In the genomic region with DNA sequence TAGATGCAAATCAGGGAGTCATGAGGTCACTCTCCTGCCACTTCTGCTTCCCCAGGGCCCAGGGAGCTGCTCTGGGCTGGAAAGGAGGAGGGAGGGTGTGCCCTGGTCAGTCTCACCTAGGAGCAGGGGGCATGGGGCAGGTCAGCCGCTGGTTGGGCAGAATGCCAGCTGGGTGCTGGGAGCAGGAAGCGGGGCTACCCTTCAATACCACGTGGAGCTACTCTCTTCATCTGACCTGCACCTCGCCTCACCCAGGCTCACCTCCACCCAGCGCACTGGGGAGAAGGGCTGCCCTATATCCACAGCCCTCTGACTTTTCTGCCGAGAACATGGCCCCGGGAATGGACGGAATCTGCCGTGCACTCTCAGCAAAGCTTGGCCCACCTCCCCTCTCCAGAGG, we compare ENCODE assay signal across 34 cellular contexts. TPM values are rescaled to one million over a fixed set of nuclear protein-coding genes. Genes with fewer than 3 reads are reported as not detected.
"Had no signal": no experiment of that assay in that cellular context is flagged by ENCODE, and none has a peak within 500 bp of the region (broad histone marks: within the 10 kb centered on the region; RNA-seq: fewer than 3 reads in every experiment).

No MANE protein-coding gene starts in this region.

- H3K9ac ChIP-seq: KMS-11, SK-N-SH had no signal

- H3K27ac Mint-ChIP-seq: activated CD4-positive, alpha-beta T cell treated with anti-CD3 and anti-CD28 coated beads, Interleukin-2, amount 10 ng/mL, durations not matched to agents 24 days and 14 days; activated CD8-positive, alpha-beta T cell treated with anti-CD3 and anti-CD28 coated beads for 36 hours; activated naive CD4-positive, alpha-beta T cell treated with anti-CD3 and anti-CD28 coated beads, Interleukin-2, amount 50 U/mL, for 24 hours; activated naive CD8-positive, alpha-beta T cell treated with anti-CD3 and anti-CD28 coated beads, Interleukin-2, amount 10 ng/mL, durations not matched to agents 7 days and 5 days; activated T-cell treated with anti-CD3 and anti-CD28 coated beads, Interleukin-2, amount 50 U/mL, for 72 hours; activated T-helper 17 cell treated with anti-CD3 and anti-CD28 coated beads, Interleukin-2, amount 50 U/mL, for 72 hours; T-helper 1 cell treated with Interleukin-12 subunit alpha and Interleukin-12 subunit beta and Interleukin-4 antibody, amounts not matched to agents 30 μg/mL and 1 μg/mL, for 36 hours; T-helper 2 cell treated with Interferon-gamma antibody and Interleukin-4, amounts not matched to agents 5 μg/mL and 100 μg/mL, for 36 hours had no signal

- H3K9me3 Mint-ChIP-seq: activated CD4-positive, alpha-beta T cell treated with anti-CD3 and anti-CD28 coated beads, Interleukin-2, amount 10 ng/mL, durations not matched to agents 24 days and 14 days; activated CD8-positive, alpha-beta T cell treated with anti-CD3 and anti-CD28 coated beads for 36 hours; activated naive CD4-positive, alpha-beta T cell treated with anti-CD3 and anti-CD28 coated beads, Interleukin-2, amount 50 U/mL, for 24 hours; activated naive CD8-positive, alpha-beta T cell treated with anti-CD3 and anti-CD28 coated beads, Interleukin-2, amount 10 ng/mL, durations not matched to agents 7 days and 5 days; activated T-cell treated with anti-CD3 and anti-CD28 coated beads, Interleukin-2, amount 50 U/mL, for 72 hours; activated T-helper 17 cell treated with anti-CD3 and anti-CD28 coated beads, Interleukin-2, amount 50 U/mL, for 72 hours; central memory CD8-positive, alpha-beta T cell; T-helper 1 cell treated with Interleukin-12 subunit alpha and Interleukin-12 subunit beta and Interleukin-4 antibody, amounts not matched to agents 30 μg/mL and 1 μg/mL, for 36 hours; T-helper 2 cell treated with Interferon-gamma antibody and Interleukin-4, amounts not matched to agents 5 μg/mL and 100 μg/mL, for 36 hours had no signal

- H3K4me2 ChIP-seq: KMS-11, SK-N-SH had no signal

- H3K27ac ChIP-seq: ascending aorta, cardiac muscle cell, KMS-11, Peyer's patch, SJSA1 had no signal

- H3K36me3 ChIP-seq: ascending aorta, cardiac muscle cell, Peyer's patch, SJSA1 had no signal

- H3K27me3 ChIP-seq: ascending aorta, cardiac muscle cell, Peyer's patch, SJSA1 had no signal

- H3K9me3 ChIP-seq: ascending aorta, Peyer's patch, SJSA1, SK-N-SH had no signal

- H3K4me1 Mint-ChIP-seq: activated CD4-positive, alpha-beta T cell treated with anti-CD3 and anti-CD28 coated beads, Interleukin-2, amount 10 ng/mL, durations not matched to agents 24 days and 14 days had no signal

- H3K4me1 ChIP-seq: Peyer's patch, SJSA1 had no signal

- ATAC-seq: activated CD8-positive, alpha-beta T cell treated with anti-CD3 and anti-CD28 coated beads for 36 hours; activated T-cell treated with anti-CD3 and anti-CD28 coated beads, Interleukin-2, amount 50 U/mL, for 72 hours; activated T-helper 17 cell treated with anti-CD3 and anti-CD28 coated beads, Interleukin-2, amount 50 U/mL, for 72 hours; PC-3 had no signal

- DNase-seq: activated CD4-positive, alpha-beta T cell treated with anti-CD3 and anti-CD28 coated beads, Interleukin-2, amount 10 ng/mL, durations not matched to agents 24 days and 14 days; activated CD4-positive, alpha-beta T cell treated with anti-CD3 and anti-CD28 coated beads, Interleukin-2, amount 50 U/mL, for 4 hours; activated CD8-positive, alpha-beta T cell treated with anti-CD3 and anti-CD28 coated beads for 36 hours; activated effector memory CD4-positive, alpha-beta T cell treated with anti-CD3 and anti-CD28 coated beads, Interleukin-2, amount 50 U/mL, for 16 hours; activated naive CD4-positive, alpha-beta T cell treated with Interleukin-2 at 50 U/mL for 16 hours; activated naive CD8-positive, alpha-beta T cell treated with anti-CD3 and anti-CD28 coated beads, Interleukin-2, amount 10 ng/mL, durations not matched to agents 7 days and 5 days; activated T-cell treated with anti-CD3 and anti-CD28 coated beads, Interleukin-2, amount 50 U/mL, for 1 hour; activated T-cell treated with anti-CD3 and anti-CD28 coated beads, Interleukin-2, amount 50 U/mL, for 72 hours; amygdala; MM.1S; MV-4-11; NCI-H146; NCI-H187; NCI-H2029 treated with DMSO at 0.1 percent for 48 hours; NCI-H2107; NCI-H2171; NCI-H510A; NCI-H526; NCI-H748 treated with DMSO at 0.1 percent for 48 hours; NK-92 treated with Interleukin-12 subunit alpha and Interleukin-12 subunit beta, amount 100 ng/mL, for 24 hours; PC-3; Peyer's patch; SHP77 treated with DMSO at 0.1 percent for 48 hours; SK-N-SH had no signal

- H3K4me3 Mint-ChIP-seq: activated CD4-positive, alpha-beta T cell treated with anti-CD3 and anti-CD28 coated beads, Interleukin-2, amount 10 ng/mL, durations not matched to agents 24 days and 14 days; activated CD8-positive, alpha-beta T cell treated with anti-CD3 and anti-CD28 coated beads for 36 hours; activated naive CD4-positive, alpha-beta T cell treated with anti-CD3 and anti-CD28 coated beads, Interleukin-2, amount 50 U/mL, for 24 hours; activated naive CD8-positive, alpha-beta T cell treated with anti-CD3 and anti-CD28 coated beads, Interleukin-2, amount 10 ng/mL, durations not matched to agents 7 days and 5 days; activated T-cell treated with anti-CD3 and anti-CD28 coated beads, Interleukin-2, amount 50 U/mL, for 72 hours; activated T-helper 17 cell treated with anti-CD3 and anti-CD28 coated beads, Interleukin-2, amount 50 U/mL, for 72 hours; central memory CD8-positive, alpha-beta T cell; T-helper 1 cell treated with Interleukin-12 subunit alpha and Interleukin-12 subunit beta and Interleukin-4 antibody, amounts not matched to agents 30 μg/mL and 1 μg/mL, for 36 hours; T-helper 2 cell treated with Interferon-gamma antibody and Interleukin-4, amounts not matched to agents 5 μg/mL and 100 μg/mL, for 36 hours had no signal

- H3K4me3 ChIP-seq: ascending aorta, cardiac muscle cell, Peyer's patch, SJSA1 had no signal

- H3K36me3 Mint-ChIP-seq: activated naive CD4-positive, alpha-beta T cell treated with anti-CD3 and anti-CD28 coated beads, Interleukin-2, amount 50 U/mL, for 24 hours; activated naive CD8-positive, alpha-beta T cell treated with anti-CD3 and anti-CD28 coated beads, Interleukin-2, amount 10 ng/mL, durations not matched to agents 7 days and 5 days had no signal

RNA-seq across cellular contexts. Expression of gene NTRK3, which starts 15.1 kb away (rescaled TPM):
- total RNA-seq: activated CD8-positive, alpha-beta memory T cell treated with anti-CD3 and anti-CD28 coated beads for 36 hours; activated CD8-positive, alpha-beta T cell treated with anti-CD3 and anti-CD28 coated beads for 36 hours; activated naive CD8-positive, alpha-beta T cell treated with anti-CD3 and anti-CD28 coated beads, Interleukin-2, amount 10 ng/mL, durations not matched to agents 7 days and 5 days; PC-3; SJSA1 had no signal
